26 cellular contexts compared by ENCODE assay signal in the genomic region with DNA sequence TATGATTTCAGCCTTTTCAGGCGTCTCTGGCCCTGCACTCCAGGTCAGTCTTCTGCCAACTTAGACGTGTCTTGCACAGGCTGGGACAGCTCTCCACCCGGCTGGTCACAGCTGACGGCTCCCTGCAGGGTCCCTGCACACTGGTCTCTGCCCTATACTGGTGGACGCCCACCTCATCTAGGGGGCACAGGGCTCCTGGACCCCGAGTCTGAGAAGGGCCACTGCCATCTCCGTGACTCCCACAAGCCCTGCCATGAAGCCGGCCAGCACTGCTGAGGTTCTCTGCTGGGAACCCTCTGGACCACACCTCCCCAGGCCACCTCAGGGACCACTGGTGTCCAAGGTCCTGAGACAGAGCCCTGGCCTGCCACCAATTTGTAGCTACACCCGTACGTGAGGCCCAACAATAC. TPM values are rescaled to one million over a fixed set of nuclear protein-coding genes. Genes with fewer than 3 reads are reported as not detected.
DNase-seq lines count a peak whose midpoint lies in the region; ATAC-seq and TF ChIP-seq lines count a peak whose summit lies in the region.
"Had no signal": no experiment of that assay in that cellular context is flagged by ENCODE, and none has a peak within 500 bp of the region (broad histone marks: within the 10 kb centered on the region; RNA-seq: fewer than 3 reads in every experiment).

No MANE protein-coding gene starts in this region.

- H3K4me2 ChIP-seq in osteoblast (ENCODE audit: insufficient read depth, low read length), result no peak overlapping the region
- H3K4me2 ChIP-seq: BLaER1 treated with 17β-estradiol and CSF1 and Interleukin-3, amounts not matched to agents 10 nM and 100 nM; KMS-11 had no signal

- no peak for TF ChIP-seq CTCF in heart right ventricle (IDR thresholded peaks at IDR 0.05)
- no peak for TF ChIP-seq CTCF in osteoblast (IDR thresholded peaks at IDR 0.05; ENCODE audit: extremely low read depth, low read depth, low read length)

- no peak overlapping the region for H3K27ac ChIP-seq in heart right ventricle
- H3K27ac ChIP-seq in osteoblast (ENCODE audit: low read depth, low read length), result no peak overlapping the region
- H3K27ac ChIP-seq: 22Rv1; BLaER1 treated with 17β-estradiol and CSF1 and Interleukin-3, amounts not matched to agents 10 nM and 100 nM; KMS-11 had no signal

- H3K36me3 ChIP-seq in heart right ventricle (peaks cover 3 to 100% (median 67%) of the 10 kb centered on the region in 9 donors), osteoblast (ENCODE audit: insufficient read depth, low read length) (peaks cover 65% of the 10 kb centered on the region)

- peaks cover 17% of the 10 kb centered on the region for H4K20me1 ChIP-seq in osteoblast (ENCODE audit: insufficient read depth, low read length)

- ATAC-seq in Right ventricle myocardium inferior, result peak; percentile 73
- ATAC-seq in heart right ventricle, result peak in 7 of 8 donors; percentile 16 to 50 (median 32)
- ATAC-seq in GM18517 (IDR thresholded peaks at IDR 0.05; ENCODE audit: unreplicated experiment), result no peak
- no peak for ATAC-seq in GM18519 (IDR thresholded peaks at IDR 0.05; ENCODE audit: low FRiP score, unreplicated experiment)
- ATAC-seq in HG03442 (IDR thresholded peaks at IDR 0.05; ENCODE audit: unreplicated experiment), result no peak
- no peak for ATAC-seq in HG03045 (IDR thresholded peaks at IDR 0.05; ENCODE audit: unreplicated experiment)
- ATAC-seq: Panc1 had no signal

- WGBS in heart right ventricle, 2 donors, result 68 to 86% methylated on average over 9 to 10 of the region's 10 CpGs

- H3K4me1 ChIP-seq in heart right ventricle (peaks cover 0 to 13% (median 4%) of the 10 kb centered on the region in 9 donors), osteoblast (ENCODE audit: insufficient read depth, low read length) (no peaks in the 10 kb centered on the region)
- H3K4me1 ChIP-seq: Caco-2 had no signal

- H3K9me3 ChIP-seq in heart right ventricle, result no peaks in the 10 kb centered on the region
- no peaks in the 10 kb centered on the region for H3K9me3 ChIP-seq in osteoblast (ENCODE audit: low read depth, low read length)
- H3K9me3 ChIP-seq: BLaER1 treated with 17β-estradiol and CSF1 and Interleukin-3, amounts not matched to agents 10 nM and 100 nM; Caco-2 had no signal

- no peak overlapping the region for H2AFZ ChIP-seq in osteoblast (ENCODE audit: low read length)

- intact Hi-C loops in Right ventricle myocardium inferior (cut with DNase I) (no loop called here), cardiac septum (cut with DNase I) (loop anchor here (5.0 kb wide), 1 partner anchor 43 kb away; the partner anchor contains the start of gene CYFIP1), heart right ventricle (cut with DNase I) (loop anchor here in 3 of 10 donors (10.0 kb wide), 3 partner anchors 45 to 105 kb away; partner anchors contain the start of genes CYFIP1 (in 1 of the 3) and NIPA2 (in 1 of the 3))

- H3K27me3 ChIP-seq in heart right ventricle (no peaks in the 10 kb centered on the region), osteoblast (ENCODE audit: insufficient read depth, low read length) (no peaks in the 10 kb centered on the region)
- H3K27me3 ChIP-seq: BLaER1 treated with 17β-estradiol and CSF1 and Interleukin-3, amounts not matched to agents 10 nM and 100 nM had no signal

- peaks cover 47% of the 10 kb centered on the region for H3K79me2 ChIP-seq in osteoblast (ENCODE audit: insufficient read depth, low read length)

- H3K4me3 ChIP-seq in heart right ventricle, result no peak overlapping the region
- no peak overlapping the region for H3K4me3 ChIP-seq in osteoblast (ENCODE audit: insufficient read depth, low read length)
- H3K4me3 ChIP-seq: BLaER1 treated with 17β-estradiol and CSF1 and Interleukin-3, amounts not matched to agents 10 nM and 100 nM had no signal

- DNase-seq in Right ventricle myocardium inferior (ENCODE audit: missing footprints), result no peak
- no peak for DNase-seq in cardiac septum (ENCODE audit: low spot score)
- DNase-seq in heart right ventricle, result no peak
- DNase-seq in osteoblast (ENCODE audit: insufficient read length, low spot score, missing footprints), result peak; percentile 72
- DNase-seq: ACHN; Caco-2; CD4-positive, alpha-beta memory T cell; DMS 273 treated with DMSO at 0.1 percent for 48 hours; DMS79 treated with DMSO at 0.1 percent for 48 hours; H9; HFFc6; NCI-H1105; NCI-H146; NCI-H2029 treated with DMSO at 0.1 percent for 48 hours; NCI-H2171; NCI-H345; NCI-H524 treated with DMSO at 0.1 percent for 48 hours; NCI-H82 had no signal

RNA-seq across cellular contexts. Expression of gene CYFIP1, which starts 40.5 kb away (rescaled TPM):
- total RNA-seq in Right ventricle myocardium inferior, result 32.1 TPM
- total RNA-seq in cardiac septum, result 35.6 TPM
- total RNA-seq in heart right ventricle, result 10 to 100 TPM; 17.6 to 56.6 (median 28.7) TPM
- 10 to 100 TPM; 12.4 to 23.6 TPM for polyA plus RNA-seq in heart right ventricle
- 104 and 107 TPM in 2 replicates for total RNA-seq in osteoblast

Comparison
In these comparisons a context has a peak if more than half of its experiments do, and no peak if none do; other contexts are left out.
1. ATAC-seq: peak in Right ventricle myocardium inferior (single experiment) and heart right ventricle (7 of 8); none in GM18517 (single experiment), GM18519 (single experiment), HG03442 (single experiment) and HG03045 (single experiment).